25 cellular contexts compared by ENCODE assay signal in the genomic region with DNA sequence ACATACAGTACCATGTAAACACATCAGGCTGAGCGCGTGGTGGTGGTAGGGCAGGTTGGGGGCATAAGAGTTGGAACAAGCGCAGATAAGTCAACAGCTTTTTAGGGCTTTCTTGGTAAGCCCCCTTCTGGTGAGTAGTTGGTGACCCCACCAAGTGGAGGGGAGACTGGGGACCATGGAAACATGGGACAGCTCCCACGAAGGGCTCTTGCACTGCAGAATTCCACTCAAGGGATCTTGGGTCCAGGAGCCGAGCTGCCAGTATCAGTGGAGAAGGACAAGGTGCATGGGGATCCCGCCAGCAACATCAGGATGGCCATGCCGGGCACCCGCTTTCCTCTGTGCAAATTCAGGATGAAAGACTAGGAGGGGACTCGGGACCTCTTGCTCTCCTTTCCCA. TPM values are rescaled to one million over a fixed set of nuclear protein-coding genes. Genes with fewer than 3 reads are reported as not detected.
"Had no signal": no experiment of that assay in that cellular context is flagged by ENCODE, and none has a peak within 500 bp of the region (broad histone marks: within the 10 kb centered on the region; RNA-seq: fewer than 3 reads in every experiment).

No MANE protein-coding gene starts in this region.

- H3K4me3 Mint-ChIP-seq: naive thymus-derived CD8-positive, alpha-beta T cell; stimulated activated naive B cell treated with anti-CD40 and anti-IgM and Interleukin-4, amounts not matched to agents 10 μg/mL and 1 μg/mL and 100 μg/mL, for 72 hours; stimulated activated naive CD8-positive, alpha-beta T cell treated with anti-CD3 and anti-CD28 coated beads, Interleukin-15, amount 100 ng/mL, for 72 hours had no signal

- H3K4me1 ChIP-seq: parathyroid adenoma had no signal

- H3K27me3 Mint-ChIP-seq: naive thymus-derived CD8-positive, alpha-beta T cell; stimulated activated naive B cell treated with anti-CD40 and anti-IgM and Interleukin-4, amounts not matched to agents 10 μg/mL and 1 μg/mL and 100 μg/mL, for 72 hours; stimulated activated naive CD8-positive, alpha-beta T cell treated with anti-CD3 and anti-CD28 coated beads, Interleukin-15, amount 100 ng/mL, for 72 hours had no signal

- H3K79me2 ChIP-seq: parathyroid adenoma had no signal

- ATAC-seq: esophagus mucosa; heart left ventricle; naive thymus-derived CD8-positive, alpha-beta T cell; psoas muscle; stimulated activated naive B cell treated with anti-CD40 and anti-IgM and Interleukin-4, amounts not matched to agents 10 μg/mL and 1 μg/mL and 100 μg/mL, for 72 hours; stimulated activated naive CD8-positive, alpha-beta T cell treated with anti-CD3 and anti-CD28 coated beads, Interleukin-15, amount 100 ng/mL, for 72 hours had no signal

- H3K9me3 Mint-ChIP-seq: naive thymus-derived CD8-positive, alpha-beta T cell; stimulated activated naive B cell treated with anti-CD40 and anti-IgM and Interleukin-4, amounts not matched to agents 10 μg/mL and 1 μg/mL and 100 μg/mL, for 72 hours; stimulated activated naive CD8-positive, alpha-beta T cell treated with anti-CD3 and anti-CD28 coated beads, Interleukin-15, amount 100 ng/mL, for 72 hours had no signal

- H3K4me1 Mint-ChIP-seq: stimulated activated naive B cell treated with anti-CD40 and anti-IgM and Interleukin-4, amounts not matched to agents 10 μg/mL and 1 μg/mL and 100 μg/mL, for 72 hours; stimulated activated naive CD8-positive, alpha-beta T cell treated with anti-CD3 and anti-CD28 coated beads, Interleukin-15, amount 100 ng/mL, for 72 hours had no signal

- H3K27ac ChIP-seq: heart left ventricle, parathyroid adenoma, psoas muscle, right lobe of liver, testis, tibial nerve had no signal

- H3K27ac Mint-ChIP-seq: stimulated activated naive CD8-positive, alpha-beta T cell treated with anti-CD3 and anti-CD28 coated beads, Interleukin-15, amount 100 ng/mL, for 72 hours had no signal

- H3K4me3 ChIP-seq: heart left ventricle, mucosa of descending colon, psoas muscle, right lobe of liver, testis, tibial nerve had no signal

- H2AFZ ChIP-seq: parathyroid adenoma had no signal

- DNase-seq: effector memory CD4-positive, alpha-beta T cell; heart left ventricle; hypothalamus; islet precursor cell; mucosa of descending colon; naive thymus-derived CD8-positive, alpha-beta T cell; retina; right lobe of liver; stimulated activated CD4-positive, alpha-beta T cell treated with anti-CD3 and anti-CD28 coated beads, Interleukin-15, amount 100 ng/mL, for 24 hours; stimulated activated CD4-positive, alpha-beta T cell treated with anti-CD3 and anti-CD28 coated beads, Interleukin-1b, Interleukin-23, amount 100 ng/mL, for 48 hours; stimulated activated CD4-positive, alpha-beta T cell treated with anti-CD3 and anti-CD28 coated beads, Interleukin-4, amount 100 ng/mL, for 24 hours; stimulated activated naive B cell treated with anti-CD40 and anti-IgM and Interleukin-4, amounts not matched to agents 10 μg/mL and 1 μg/mL and 100 μg/mL, for 72 hours; stimulated activated naive CD8-positive, alpha-beta T cell treated with anti-CD3 and anti-CD28 coated beads, Interleukin-15, amount 100 ng/mL, for 72 hours; testis had no signal

- H3K27me3 ChIP-seq: heart left ventricle, right lobe of liver, testis, tibial nerve had no signal

- H3K9ac ChIP-seq: parathyroid adenoma had no signal

- H3K9me3 ChIP-seq: heart left ventricle, mucosa of descending colon, psoas muscle, right lobe of liver, testis, tibial nerve had no signal

RNA-seq across cellular contexts. Expression of a gene that starts 6.2 kb away (rescaled TPM):
- total RNA-seq: fibroblast of lung, frontal cortex, glomerular endothelial cell, subcutaneous adipose tissue, ureter had no signal

RNA-seq across cellular contexts. Expression of a gene that starts 14.0 kb away (rescaled TPM):
- total RNA-seq: fibroblast of lung; frontal cortex; glomerular endothelial cell; lower leg skin; naive thymus-derived CD8-positive, alpha-beta T cell; subcutaneous adipose tissue; tibial nerve had no signal
- polyA plus RNA-seq: fibroblast of lung; heart left ventricle; naive thymus-derived CD8-positive, alpha-beta T cell had no signal

RNA-seq across cellular contexts. Expression of a gene that starts 20.6 kb away (rescaled TPM):
- total RNA-seq: esophagus mucosa; fibroblast of lung; frontal cortex; glomerular endothelial cell; heart left ventricle; lower leg skin; mucosa of descending colon; naive thymus-derived CD8-positive, alpha-beta T cell; subcutaneous adipose tissue; testis; tibial nerve; ureter had no signal
- polyA plus RNA-seq: fibroblast of lung; naive thymus-derived CD8-positive, alpha-beta T cell had no signal

RNA-seq across cellular contexts. Expression of a gene that starts 52.0 kb away (rescaled TPM):
- total RNA-seq: esophagus mucosa; fibroblast of lung; frontal cortex; glomerular endothelial cell; heart left ventricle; lower leg skin; mucosa of descending colon; naive thymus-derived CD8-positive, alpha-beta T cell; omental fat pad; psoas muscle; subcutaneous adipose tissue; tibial nerve; ureter had no signal
- polyA plus RNA-seq: fibroblast of lung; heart left ventricle; naive thymus-derived CD8-positive, alpha-beta T cell had no signal
